ENCODE assay signal across 8 cellular contexts in the genomic region with DNA sequence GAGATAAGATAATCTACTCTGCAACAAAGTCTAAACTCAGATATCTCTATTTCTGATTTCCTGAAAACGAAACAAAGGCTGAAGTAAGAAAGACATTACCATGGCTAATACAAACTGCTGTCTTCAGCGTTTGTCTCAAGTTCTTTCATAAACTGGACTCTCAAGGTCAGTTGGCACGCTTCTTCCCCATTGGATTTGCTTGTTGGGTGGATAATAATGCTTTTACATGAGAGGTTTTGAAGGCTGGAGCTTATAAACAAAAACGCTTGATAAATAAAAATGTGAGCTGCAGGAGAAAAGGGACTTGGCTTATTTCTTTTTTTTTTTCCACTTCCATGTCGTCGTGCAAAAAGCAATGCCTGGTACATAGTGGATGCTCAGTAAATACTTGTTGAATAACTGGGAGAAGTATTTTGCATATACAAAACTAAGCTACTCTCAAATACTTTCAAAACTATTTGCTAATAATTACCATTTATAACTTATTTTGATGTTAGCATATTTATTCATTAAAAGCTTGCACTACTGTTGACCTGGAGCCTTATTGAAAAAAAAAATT.
DNase-seq lines count a peak whose midpoint lies in the region; ATAC-seq and TF ChIP-seq lines count a peak whose summit lies in the region.

No MANE protein-coding gene starts in this region.

- H3K27me3 Mint-ChIP-seq in activated CD8-positive, alpha-beta T cell treated with anti-CD3 and anti-CD28 coated beads, Interleukin-2, amount 10 ng/mL, durations not matched to agents 7 days and 5 days (ENCODE audit: low read depth): no peaks in the 10 kb centered on the region

- H3K27ac Mint-ChIP-seq in activated CD8-positive, alpha-beta T cell treated with anti-CD3 and anti-CD28 coated beads, Interleukin-2, amount 10 ng/mL, durations not matched to agents 7 days and 5 days: peak overlapping the region; percentile 99

- POLR2A ChIA-PET in activated CD8-positive, alpha-beta T cell treated with anti-CD3 and anti-CD28 coated beads, Interleukin-2, amount 10 ng/mL, durations not matched to agents 7 days and 5 days (lab: Charles Lee): interaction anchor here (0.6 to 7.9 kb wide), 6 partner anchors 12 to 125 kb away, joined by 3 to 166 read pairs (median 4); partner anchors contain the start of genes EEF1A1, MTO1 and SLC17A5

- intact Hi-C loops in left ventricle myocardium superior (cut with micrococcal nuclease) (no loop called here), spleen (cut with DNase I; ENCODE audit: low total_unique reads) (loop anchor here (10.0 kb wide), 1 partner anchor 62 kb away; the partner anchor contains the start of gene EEF1A1)

- no peak for DNase-seq in activated CD8-positive, alpha-beta T cell treated with anti-CD3 and anti-CD28 coated beads, Interleukin-2, amount 10 ng/mL, durations not matched to agents 7 days and 5 days
- no peak for DNase-seq in left ventricle myocardium superior
- no peak for DNase-seq in spleen
- DNase-seq in NCI-H1105 treated with DMSO at 0.1 percent for 48 hours (lab: John Stamatoyannopoulos, UW): no peak
- DNase-seq in Kasumi-1 (lab: John Stamatoyannopoulos, UW): no peak
- DNase-seq in stimulated activated CD4-positive, alpha-beta T cell treated with anti-CD3 and anti-CD28 coated beads, Interleukin-4, amount 100 ng/mL, for 4 hours: no peak

- no peaks in the 10 kb centered on the region for H3K36me3 ChIP-seq in spleen

- H3K27me3 ChIP-seq in spleen (replicated peaks in 1 of 7): no peaks in the 10 kb centered on the region

- no peaks in the 10 kb centered on the region for H3K9me3 Mint-ChIP-seq in activated CD8-positive, alpha-beta T cell treated with anti-CD3 and anti-CD28 coated beads, Interleukin-2, amount 10 ng/mL, durations not matched to agents 7 days and 5 days (ENCODE audit: insufficient read depth)

- peaks cover 32% of the 10 kb centered on the region for H3K4me1 Mint-ChIP-seq in activated CD8-positive, alpha-beta T cell treated with anti-CD3 and anti-CD28 coated beads, Interleukin-2, amount 10 ng/mL, durations not matched to agents 7 days and 5 days (ENCODE audit: low read depth)

- peak overlapping the region; percentile 87 to 97 (median 92) for H3K27ac ChIP-seq in spleen

- H3K4me1 ChIP-seq in spleen: peaks cover 12 to 42% (median 26%) of the 10 kb centered on the region in 6 donors

- peak overlapping the region; percentile 80 for H3K4me3 Mint-ChIP-seq in activated CD8-positive, alpha-beta T cell treated with anti-CD3 and anti-CD28 coated beads, Interleukin-2, amount 10 ng/mL, durations not matched to agents 7 days and 5 days

- no peaks in the 10 kb centered on the region for H3K9me3 ChIP-seq in spleen

- H3K4me3 ChIP-seq in GM08714 (ENCODE audit: low read length) (peak overlapping the region; percentile 38), spleen (peak overlapping the region in 4 of 8 donors; percentile 2 to 49 (median 18))

- WGBS in spleen, 5 donors: 7 to 21% (median 12%) methylated on average over 6 of the region's 6 CpGs

- peak; percentile 5 for ATAC-seq in HG02973 (IDR thresholded peaks at IDR 0.05; ENCODE audit: unreplicated experiment)
- peak; percentile 16 for ATAC-seq in activated CD8-positive, alpha-beta T cell treated with anti-CD3 and anti-CD28 coated beads, Interleukin-2, amount 10 ng/mL, durations not matched to agents 7 days and 5 days
- ATAC-seq in left ventricle myocardium superior: peak; percentile 67

- CTCF ChIA-PET in activated CD8-positive, alpha-beta T cell treated with anti-CD3 and anti-CD28 coated beads, Interleukin-2, amount 10 ng/mL, durations not matched to agents 7 days and 5 days (lab: Charles Lee): interaction anchor here (0.9 to 4.1 kb wide), 8 partner anchors 15 to 125 kb away, joined by 3 to 22 read pairs (median 7); partner anchors contain the start of genes EEF1A1 and MTO1

- no peak for TF ChIP-seq CTCF in spleen (IDR thresholded peaks at IDR 0.05 in 8 of 11, conservative IDR thresholded peaks at IDR 0.05 in 3 of 11)

- H3K36me3 Mint-ChIP-seq in activated CD8-positive, alpha-beta T cell treated with anti-CD3 and anti-CD28 coated beads, Interleukin-2, amount 10 ng/mL, durations not matched to agents 7 days and 5 days (ENCODE audit: low read depth): no peaks in the 10 kb centered on the region

- TF ChIP-seq POLR2A in spleen (IDR thresholded peaks at IDR 0.05): no peak

Comparison
In these comparisons a context has a peak if more than half of its experiments do, and no peak if none do; other contexts are left out.
1. ATAC-seq: peak in every context shown above with its lines; median percentile 67 in left ventricle myocardium superior; 16 in activated CD8-positive, alpha-beta T cell treated with anti-CD3 and anti-CD28 coated beads, Interleukin-2, amount 10 ng/mL, durations not matched to agents 7 days and 5 days; 5 in HG02973.